ENCODE assay signal across 1 cellular context in genomic region chr1:57489342-57490036, GRCh38.
TF ChIP-seq lines count a peak whose summit lies in the region.

No MANE protein-coding gene starts in this region.

TF ChIP-seq in endothelial cell of umbilical vein, 7 proteins besides CTCF, POLR2A, EP300 and RAD21 (continued from another document):
- no peak for TF ChIP-seq POLR2AphosphoS5 (IDR thresholded peaks at IDR 0.05; ENCODE audit: insufficient read depth, low read depth, low read length)
